Comparison of ENCODE assay signal across 8 cellular contexts in genomic region chrX:37755073-37755472, GRCh38. TPM values are rescaled to one million over a fixed set of nuclear protein-coding genes. Genes with fewer than 3 reads are reported as not detected.
DNase-seq lines count a peak whose midpoint lies in the region; ATAC-seq and TF ChIP-seq lines count a peak whose summit lies in the region.

No MANE protein-coding gene starts in this region.

- H2AK5ac ChIP-seq in trophoblast cell (ENCODE audit: low read length), result no peak overlapping the region

- no peaks in the 10 kb centered on the region for H3K4me1 ChIP-seq in BE2C
- no peaks in the 10 kb centered on the region for H3K4me1 ChIP-seq in trophoblast cell (ENCODE audit: control insufficient read depth in 1 of 2, insufficient read depth in 2 of 2, low read length in 2 of 2)

- H2BK120ac ChIP-seq in trophoblast cell (ENCODE audit: insufficient read depth, low read length, poor library complexity), result no peak overlapping the region

- H3K18ac ChIP-seq in trophoblast cell (ENCODE audit: low read length), result no peak overlapping the region

- H3K79me2 ChIP-seq in trophoblast cell (ENCODE audit: control insufficient read depth, insufficient read depth, low read length, poor library complexity), result no peaks in the 10 kb centered on the region

- no peaks in the 10 kb centered on the region for H3K79me1 ChIP-seq in trophoblast cell (ENCODE audit: low read length)

- ATAC-seq in GM18519 (IDR thresholded peaks at IDR 0.05; ENCODE audit: low FRiP score, unreplicated experiment) (peak; percentile 83), GM21717 (IDR thresholded peaks at IDR 0.05; ENCODE audit: unreplicated experiment) (peak; percentile 95)

- H3K9me3 ChIP-seq in KOPT-K1 (ENCODE audit: insufficient read depth, low read length, poor library complexity, severe bottlenecking) (no peaks in the 10 kb centered on the region), BE2C (no peaks in the 10 kb centered on the region), trophoblast cell (ENCODE audit: insufficient read depth, low read depth, low read length) (no peaks in the 10 kb centered on the region)

- H2BK5ac ChIP-seq in trophoblast cell (ENCODE audit: low read depth, low read length, poor library complexity), result no peak overlapping the region

- WGBS in trophoblast cell (ENCODE audit: extremely low coverage, insufficient coverage, insufficient read length), result no CpG with 5 or more reads among the region's 1 CpG

- H2BK12ac ChIP-seq in trophoblast cell (ENCODE audit: low read length), result no peak overlapping the region

- no peak overlapping the region for H3K4me2 ChIP-seq in trophoblast cell (ENCODE audit: low read length)

- DNase-seq in globus pallidus (ENCODE audit: low spot score) (peak; percentile 23), BE2C (no peak), NCI-H128 (lab: John Stamatoyannopoulos, UW; ENCODE audit: unreplicated experiment) (no peak), trophoblast cell (no peak), NCI-H748 (lab: John Stamatoyannopoulos, UW; ENCODE audit: unreplicated experiment) (no peak)

- no peak overlapping the region for H2AFZ ChIP-seq in trophoblast cell (ENCODE audit: insufficient read depth, low read length, poor library complexity)

- H3K36me3 ChIP-seq in KOPT-K1 (ENCODE audit: insufficient read depth, low read length) (no peaks in the 10 kb centered on the region), BE2C (no peaks in the 10 kb centered on the region), trophoblast cell (ENCODE audit: control insufficient read depth in 1 of 2, insufficient read depth in 2 of 2, low read length in 2 of 2) (no peaks in the 10 kb centered on the region)

- H3K27me3 ChIP-seq in BE2C (no peaks in the 10 kb centered on the region), trophoblast cell (ENCODE audit: insufficient read depth, low read length) (no peaks in the 10 kb centered on the region)

- H3K23ac ChIP-seq in trophoblast cell (ENCODE audit: low read length), result no peak overlapping the region

- TF ChIP-seq CTCF in BE2C (IDR thresholded peaks at IDR 0.05; ENCODE audit: low read depth, low read length), result no peak

- H3K4me3 ChIP-seq in BE2C (ENCODE audit: low read depth, low read length), result no peak overlapping the region
- H3K4me3 ChIP-seq in trophoblast cell (ENCODE audit: low read depth, low read length), result no peak overlapping the region

- no peak overlapping the region for H4K8ac ChIP-seq in trophoblast cell (ENCODE audit: low read depth, low read length)

- no peak overlapping the region for H3K14ac ChIP-seq in trophoblast cell (ENCODE audit: low read length)

- no peak overlapping the region for H4K12ac ChIP-seq in trophoblast cell (ENCODE audit: low read depth, low read length)

- H3K9ac ChIP-seq in trophoblast cell (ENCODE audit: low read length), result no peak overlapping the region

- peak overlapping the region; percentile 93 for H3K27ac ChIP-seq in KOPT-K1 (ENCODE audit: low read depth, low read length, poor library complexity, severe bottlenecking)
- H3K27ac ChIP-seq in trophoblast cell (ENCODE audit: low read depth, low read length), result no peak overlapping the region

- H3K4ac ChIP-seq in trophoblast cell (ENCODE audit: low read depth, low read length), result no peak overlapping the region

- H4K91ac ChIP-seq in trophoblast cell (ENCODE audit: low read depth, low read length), result no peak overlapping the region

RNA-seq across cellular contexts. Expression of gene CYBB, which starts 24.8 kb away (rescaled TPM):
- polyA plus RNA-seq in BE2C (2012; ENCODE audit: insufficient read depth, insufficient read length, low read depth), result not detected
- 0.01 TPM in 2 replicates for polyA plus RNA-seq in trophoblast cell (2013)
